In the genomic region with DNA sequence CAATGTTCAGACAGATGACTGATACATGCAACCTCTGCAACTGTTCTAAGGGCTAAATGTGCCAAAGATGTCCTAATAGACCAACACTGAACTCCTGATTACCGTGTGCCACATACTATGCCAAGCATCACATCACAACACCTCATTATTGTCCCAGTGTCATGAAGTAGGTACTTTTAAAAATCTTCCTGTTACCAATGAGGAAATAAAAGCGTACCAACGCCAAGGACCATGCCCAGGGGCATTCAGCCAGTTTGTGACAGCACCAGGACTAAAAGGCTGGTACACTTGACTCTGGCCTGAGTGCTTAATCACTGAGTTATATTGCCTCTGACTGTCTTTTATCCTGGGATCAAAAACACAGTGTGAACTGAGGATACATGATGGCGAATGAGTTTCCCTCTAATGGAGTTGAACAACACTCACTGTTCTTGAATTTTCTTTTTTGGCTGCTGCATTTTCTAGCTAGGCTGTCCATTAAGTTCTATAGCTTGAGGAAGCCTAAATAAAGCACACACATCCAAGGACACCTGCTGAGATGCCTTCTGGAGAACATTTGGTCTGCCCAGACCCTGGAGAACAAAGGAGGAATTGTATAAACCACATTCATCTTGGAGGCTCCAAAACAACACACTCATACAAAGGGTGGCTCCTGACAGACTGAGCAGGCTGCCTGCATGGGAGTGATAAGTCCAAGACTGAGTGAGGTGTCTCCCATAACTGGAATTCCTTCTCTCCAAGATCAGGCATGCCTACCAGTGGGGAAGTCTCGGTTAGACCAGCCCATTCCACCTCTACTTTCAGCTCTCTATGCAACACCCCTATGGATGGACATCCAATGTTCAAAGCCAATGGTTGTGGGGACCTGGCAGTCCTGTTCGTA, we compare ENCODE assay signal across 12 cellular contexts.
A peak's percentile ranks its signal among the peaks of the same experiment; 100 is the strongest.
DNase-seq lines count a peak whose midpoint lies in the region; ATAC-seq and TF ChIP-seq lines count a peak whose summit lies in the region.
"Had no signal": no experiment of that assay in that cellular context is flagged by ENCODE, and none has a peak within 500 bp of the region (broad histone marks: within the 10 kb centered on the region; RNA-seq: fewer than 3 reads in every experiment).

No MANE protein-coding gene starts in this region.

- BruUV-seq in Caco-2 (replicated peaks; lab: Mats Ljungman, UMichigan): no TSS peak

- H3K27ac Mint-ChIP-seq in Caco-2 (ENCODE audit: unreplicated experiment): peak overlapping the region; percentile 75
- peak overlapping the region; percentile 75 for H3K27ac Mint-ChIP-seq in neural crest cell (ENCODE audit: unreplicated experiment)
- H3K27ac Mint-ChIP-seq: activated T-helper 2 cell treated with anti-CD3 and anti-CD28 coated beads, Interferon-gamma antibody, Interleukin-2, Interleukin-4, amounts not matched to agents 10 μg/mL and 5 μg/mL and 100 μg/mL, durations not matched to agents 14 hours and 24 hours and 36 hours had no signal

- TF ChIP-seq CTCF in Caco-2 (IDR thresholded peaks at IDR 0.05; ENCODE audit: insufficient read depth in 1 of 2, low read depth in 1 of 2, low read length in 1 of 2, severe bottlenecking in 1 of 2, unreplicated experiment in 1 of 2) (no peak), neural crest cell (conservative IDR thresholded peaks at IDR 0.05) (no peak)

- H3K4me3 ChIP-seq in Caco-2 (ENCODE audit: low read depth, low read length): no peak overlapping the region
- H3K4me3 ChIP-seq: thoracic aorta had no signal

- DNase-seq in Caco-2: peak; percentile 21 to 53
- peak; percentile 92 for DNase-seq in NCI-H446 treated with DMSO at 0.1 percent for 48 hours (lab: John Stamatoyannopoulos, UW)
- DNase-seq in epithelial cell of prostate (ENCODE audit: low read depth, low spot score): peak; percentile 78
- DNase-seq in neural crest cell (ENCODE audit: low read depth, low spot score): no peak
- no peak for DNase-seq in stimulated activated CD4-positive, alpha-beta T cell treated with anti-CD3 and anti-CD28 coated beads, Interleukin-1b, Interleukin-23, amount 100 ng/mL, for 48 hours
- no peak for DNase-seq in DMS53 (lab: John Stamatoyannopoulos, UW)
- DNase-seq in activated CD4-positive, CD25-positive, alpha-beta regulatory T cell treated with anti-CD3 and anti-CD28 coated beads, Interleukin-2, amount 50 U/mL, for 72 hours: no peak
- DNase-seq: effector CD4-positive, alpha-beta T cell; NCI-H526 treated with DMSO at 0.1 percent for 48 hours had no signal

- H3K9me3 Mint-ChIP-seq in Caco-2 (ENCODE audit: unreplicated experiment) (no peaks in the 10 kb centered on the region), neural crest cell (no peaks in the 10 kb centered on the region)
- H3K9me3 Mint-ChIP-seq: activated T-helper 2 cell treated with anti-CD3 and anti-CD28 coated beads, Interferon-gamma antibody, Interleukin-2, Interleukin-4, amounts not matched to agents 10 μg/mL and 5 μg/mL and 100 μg/mL, durations not matched to agents 14 hours and 24 hours and 36 hours had no signal

- CTCF ChIA-PET in Caco-2 (lab: Charles Lee): no interaction called here

- H3K4me3 Mint-ChIP-seq in Caco-2 (ENCODE audit: unreplicated experiment) (no peak overlapping the region), neural crest cell (no peak overlapping the region)

- H3K27me3 Mint-ChIP-seq in Caco-2 (ENCODE audit: insufficient read depth, unreplicated experiment) (no peaks in the 10 kb centered on the region), neural crest cell (ENCODE audit: low read depth) (no peaks in the 10 kb centered on the region)

- H3K4me1 ChIP-seq in Caco-2: peaks cover 40% of the 10 kb centered on the region

- H3K4me1 Mint-ChIP-seq in Caco-2 (ENCODE audit: low read depth, unreplicated experiment) (peaks cover under 1% of the 10 kb centered on the region), neural crest cell (peaks cover 83% of the 10 kb centered on the region)

- peak overlapping the region; percentile 86 for H3K27ac ChIP-seq in epithelial cell of prostate
- H3K27ac ChIP-seq: thoracic aorta had no signal

- no peaks in the 10 kb centered on the region for H3K9me3 ChIP-seq in Caco-2
- H3K9me3 ChIP-seq: thoracic aorta had no signal

- POLR2A ChIA-PET in Caco-2 (lab: Charles Lee): interaction anchor here (0.6 kb wide), 1 partner anchor 41 kb away, joined by 4 read pairs; no protein-coding TSS in a partner anchor

- no peaks in the 10 kb centered on the region for H3K27me3 ChIP-seq in Caco-2 (replicated peaks; ENCODE audit: control insufficient read depth, insufficient read depth, low read length)

- ATAC-seq in GM21529 (IDR thresholded peaks at IDR 0.05; ENCODE audit: unreplicated experiment): no peak

- H3K36me3 Mint-ChIP-seq in Caco-2 (ENCODE audit: insufficient read depth, unreplicated experiment) (no peaks in the 10 kb centered on the region), neural crest cell (ENCODE audit: low read depth) (no peaks in the 10 kb centered on the region)

- no peaks in the 10 kb centered on the region for H3K36me3 ChIP-seq in Caco-2 (ENCODE audit: control insufficient read depth, insufficient read depth, low read length)
- H3K36me3 ChIP-seq: thoracic aorta had no signal

- intact Hi-C loops in Caco-2 (cut with micrococcal nuclease; ENCODE audit: unreplicated experiment): no loop called here

Comparison
In these comparisons a context has a peak if more than half of its experiments do, and no peak if none do; other contexts are left out.
1. DNase-seq: peak in Caco-2 (2 of 2), NCI-H446 treated with DMSO at 0.1 percent for 48 hours (single experiment) and epithelial cell of prostate (single experiment); none in neural crest cell (single experiment), stimulated activated CD4-positive, alpha-beta T cell treated with anti-CD3 and anti-CD28 coated beads, Interleukin-1b, Interleukin-23, amount 100 ng/mL, for 48 hours (single experiment), DMS53 (single experiment) and activated CD4-positive, CD25-positive, alpha-beta regulatory T cell treated with anti-CD3 and anti-CD28 coated beads, Interleukin-2, amount 50 U/mL, for 72 hours (single experiment).